Comparison of ENCODE assay signal across 21 cellular contexts in genomic region chr18:77139619-77140018, GRCh38.
"Had no signal": no experiment of that assay in that cellular context is flagged by ENCODE, and none has a peak within 500 bp of the region (broad histone marks: within the 10 kb centered on the region; RNA-seq: fewer than 3 reads in every experiment).

No MANE protein-coding gene starts in this region.

- H3K4me2 ChIP-seq: smooth muscle cell had no signal

- H3K27me3 Mint-ChIP-seq: activated naive CD8-positive, alpha-beta T cell treated with anti-CD3 and anti-CD28 coated beads, Interleukin-2, amount 50 U/mL, for 24 hours; natural killer cell treated with Interleukin-12 subunit alpha and Interleukin-12 subunit beta and Interleukin-15 and Interleukin-18, amount 100 ng/mL, for 72 hours had no signal

- H3K9ac ChIP-seq: parathyroid adenoma had no signal

- H3K4me3 Mint-ChIP-seq: activated naive CD8-positive, alpha-beta T cell treated with anti-CD3 and anti-CD28 coated beads, Interleukin-2, amount 50 U/mL, for 24 hours; activated T-helper 1 cell treated with anti-CD3 and anti-CD28 coated beads, Interleukin-12 subunit alpha, Interleukin-12 subunit beta, Interleukin-2, Interleukin-4 antibody, amounts not matched to agents 30 ng/mL and 10 ng/mL and 1 ng/mL, durations not matched to agents 14 hours and 24 hours and 36 hours; brain; endodermal cell; natural killer cell treated with Interleukin-12 subunit alpha and Interleukin-12 subunit beta and Interleukin-15 and Interleukin-18, amount 100 ng/mL, for 72 hours; WTC11 had no signal

- H3K4me3 ChIP-seq: lower lobe of right lung, smooth muscle cell, tibial artery, uterus had no signal

- H3K4me1 Mint-ChIP-seq: endodermal cell, WTC11 had no signal

- H3K4me1 ChIP-seq: uterus had no signal

- H3K27ac Mint-ChIP-seq: activated naive CD8-positive, alpha-beta T cell treated with anti-CD3 and anti-CD28 coated beads, Interleukin-2, amount 50 U/mL, for 24 hours; brain; endodermal cell; WTC11 had no signal

- H3K79me2 ChIP-seq: parathyroid adenoma had no signal

- H3K27me3 ChIP-seq: tibial artery, uterus had no signal

- H3K27ac ChIP-seq: epithelial cell of prostate, lower lobe of right lung, parathyroid adenoma, tibial artery, uterus had no signal

- H3K36me3 ChIP-seq: lower lobe of right lung, tibial artery, uterus had no signal

- H3K9me3 ChIP-seq: uterus had no signal

- DNase-seq: activated CD4-positive, alpha-beta T cell treated with anti-CD3 and anti-CD28 coated beads for 48 hours; activated naive CD8-positive, alpha-beta T cell treated with anti-CD3 and anti-CD28 coated beads, Interleukin-2, amount 50 U/mL, for 24 hours; anterior cingulate cortex; caudate nucleus; endodermal cell; foreskin fibroblast; hippocampal formation; islet precursor cell; lower lobe of right lung; stimulated activated CD4-positive, alpha-beta T cell treated with anti-CD3 and anti-CD28 coated beads, Interleukin-4, amount 100 ng/mL, for 1 hour; stimulated activated naive CD4-positive, alpha-beta T cell; tibial artery; uterus had no signal

- ATAC-seq: activated naive CD8-positive, alpha-beta T cell treated with anti-CD3 and anti-CD28 coated beads, Interleukin-2, amount 50 U/mL, for 24 hours; lower lobe of right lung; natural killer cell treated with Interleukin-12 subunit alpha and Interleukin-12 subunit beta and Interleukin-15 and Interleukin-18, amount 100 ng/mL, for 72 hours; sciatic nerve; WTC11 had no signal
